29 cellular contexts compared by ENCODE assay signal in the genomic region with DNA sequence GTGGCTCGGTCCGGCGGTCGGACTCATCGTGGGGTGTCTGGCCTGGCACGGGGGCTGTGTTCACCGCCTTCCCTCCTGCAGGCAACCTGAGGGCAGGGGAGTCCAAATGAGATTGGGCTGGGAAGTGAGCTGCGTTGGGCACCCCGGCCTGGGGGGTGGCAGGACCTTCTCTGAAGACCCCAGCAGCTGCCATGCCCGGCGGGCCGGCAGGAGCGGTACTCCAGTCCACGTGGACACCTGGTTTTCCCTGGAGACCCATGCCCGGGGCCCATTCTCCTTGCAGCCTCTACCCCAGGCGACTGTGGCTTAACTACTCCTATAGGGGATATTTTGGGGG. TPM values are rescaled to one million over a fixed set of nuclear protein-coding genes. Genes with fewer than 3 reads are reported as not detected.
"Had no signal": no experiment of that assay in that cellular context is flagged by ENCODE, and none has a peak within 500 bp of the region (broad histone marks: within the 10 kb centered on the region; RNA-seq: fewer than 3 reads in every experiment).

No MANE protein-coding gene starts in this region.

- H3K9me3 ChIP-seq: left ventricle myocardium inferior, neutrophil, right atrium auricular region, right lobe of liver, uterus had no signal

- H3K27ac Mint-ChIP-seq: mesothelial cell of epicardium; naive thymus-derived CD8-positive, alpha-beta T cell; nephron; stimulated activated memory B cell treated with anti-CD40 and anti-IgM and Interleukin-4, amounts not matched to agents 10 μg/mL and 1 μg/mL and 100 μg/mL, for 72 hours; stimulated activated naive CD8-positive, alpha-beta T cell treated with anti-CD3 and anti-CD28 coated beads, Interleukin-15, amount 100 ng/mL, for 72 hours had no signal

- DNase-seq: islet precursor cell; left ventricle myocardium inferior; mesendoderm; naive thymus-derived CD8-positive, alpha-beta T cell; occipital lobe; stimulated activated CD4-positive, alpha-beta T cell treated with anti-CD3 and anti-CD28 coated beads, Interleukin-1b, Interleukin-23, amount 100 ng/mL, for 48 hours; stimulated activated CD4-positive, alpha-beta T cell treated with anti-CD3 and anti-CD28 coated beads, Interleukin-2, amount 100 ng/mL, for 48 hours; stimulated activated CD4-positive, alpha-beta T cell treated with anti-CD3 and anti-CD28 coated beads, Interleukin-4, amount 100 ng/mL, for 4 hours; stimulated activated CD8-positive, alpha-beta memory T cell treated with anti-CD3 and anti-CD28 coated beads, Interleukin-4, amount 100 ng/mL, for 48 hours; stimulated activated naive CD4-positive, alpha-beta T cell treated with Interleukin-2 at 50 U/mL for 16 hours; stimulated activated naive CD8-positive, alpha-beta T cell treated with anti-CD3 and anti-CD28 coated beads, Interleukin-15, amount 100 ng/mL, for 72 hours; substantia nigra; trophoblast cell; uterus had no signal

- H3K4me1 Mint-ChIP-seq: stimulated activated memory B cell treated with anti-CD40 and anti-IgM and Interleukin-4, amounts not matched to agents 10 μg/mL and 1 μg/mL and 100 μg/mL, for 72 hours had no signal

- H3K27me3 ChIP-seq: right atrium auricular region, right lobe of liver, uterus had no signal

- H2AFZ ChIP-seq: parathyroid adenoma had no signal

- H3K36me3 Mint-ChIP-seq: mesothelial cell of epicardium; naive thymus-derived CD8-positive, alpha-beta T cell; stimulated activated memory B cell treated with anti-CD40 and anti-IgM and Interleukin-4, amounts not matched to agents 10 μg/mL and 1 μg/mL and 100 μg/mL, for 72 hours had no signal

- H3K9me3 Mint-ChIP-seq: mesothelial cell of epicardium; naive thymus-derived CD8-positive, alpha-beta T cell; nephron; neural crest cell; stimulated activated memory B cell treated with anti-CD40 and anti-IgM and Interleukin-4, amounts not matched to agents 10 μg/mL and 1 μg/mL and 100 μg/mL, for 72 hours; stimulated activated naive CD8-positive, alpha-beta T cell treated with anti-CD3 and anti-CD28 coated beads, Interleukin-15, amount 100 ng/mL, for 72 hours had no signal

- ATAC-seq: naive thymus-derived CD8-positive, alpha-beta T cell; stimulated activated memory B cell treated with anti-CD40 and anti-IgM and Interleukin-4, amounts not matched to agents 10 μg/mL and 1 μg/mL and 100 μg/mL, for 72 hours; stimulated activated naive CD8-positive, alpha-beta T cell treated with anti-CD3 and anti-CD28 coated beads, Interleukin-15, amount 100 ng/mL, for 72 hours had no signal

- H3K79me2 ChIP-seq: parathyroid adenoma had no signal

- H3K4me3 Mint-ChIP-seq: mesothelial cell of epicardium; naive thymus-derived CD8-positive, alpha-beta T cell; nephron; neural crest cell; stimulated activated memory B cell treated with anti-CD40 and anti-IgM and Interleukin-4, amounts not matched to agents 10 μg/mL and 1 μg/mL and 100 μg/mL, for 72 hours; stimulated activated naive CD8-positive, alpha-beta T cell treated with anti-CD3 and anti-CD28 coated beads, Interleukin-15, amount 100 ng/mL, for 72 hours had no signal

- H3K27ac ChIP-seq: left ventricle myocardium inferior, neutrophil, parathyroid adenoma, right lobe of liver, uterus had no signal

- H3K4me2 ChIP-seq: smooth muscle cell had no signal

- H3K36me3 ChIP-seq: left ventricle myocardium inferior, neutrophil, right atrium auricular region, right lobe of liver, uterus had no signal

- H3K4me1 ChIP-seq: uterus had no signal

- H3K4me3 ChIP-seq: left ventricle myocardium inferior, lung, right atrium auricular region, right lobe of liver, smooth muscle cell, uterus had no signal

RNA-seq across cellular contexts. Expression of gene LRRC10B, which starts 24.5 kb away (rescaled TPM):
- total RNA-seq: mononuclear cell; myocyte; naive thymus-derived CD8-positive, alpha-beta T cell; osteocyte; pulmonary artery endothelial cell; right lobe of liver; skeletal muscle tissue had no signal
- polyA plus RNA-seq: naive thymus-derived CD8-positive, alpha-beta T cell had no signal

RNA-seq across cellular contexts. Expression of gene SYT7, which starts 47.9 kb away (rescaled TPM):
- total RNA-seq: naive thymus-derived CD8-positive, alpha-beta T cell had no signal
